8 cellular contexts compared by ENCODE assay signal in genomic region chr16:19884021-19884485, GRCh38. TPM values are rescaled to one million over a fixed set of nuclear protein-coding genes. Genes with fewer than 3 reads are reported as not detected.
DNase-seq lines count a peak whose midpoint lies in the region; ATAC-seq lines count a peak whose summit lies in the region.

No MANE protein-coding gene starts in this region.

- H3K36me3 ChIP-seq in mesenchymal stem cell (ENCODE audit: control insufficient read depth in 1 of 2, insufficient read depth in 2 of 2, low read depth in 1 of 2, low read length in 2 of 2): no peaks in the 10 kb centered on the region
- no peaks in the 10 kb centered on the region for H3K36me3 ChIP-seq in urinary bladder (ENCODE audit: insufficient read depth)

- H3K18ac ChIP-seq in mesenchymal stem cell (ENCODE audit: low read depth in 1 of 2, low read length in 2 of 2): peak overlapping the region in 1 of 2 experiments; percentile 68

- peak overlapping the region; percentile 95 for H3K27ac ChIP-seq in caudate nucleus (ENCODE audit: low read depth, low read length)
- no peak overlapping the region for H3K27ac ChIP-seq in mesenchymal stem cell (ENCODE audit: low read length, poor library complexity, severe bottlenecking)
- no peak overlapping the region for H3K27ac ChIP-seq in urinary bladder (ENCODE audit: low read depth)

- no peak overlapping the region for H2BK5ac ChIP-seq in mesenchymal stem cell (ENCODE audit: low read depth, low read length, poor library complexity, severe bottlenecking)

- H3K79me1 ChIP-seq in mesenchymal stem cell (replicated peaks; ENCODE audit: low read length, poor library complexity, severe bottlenecking): peaks cover 10% of the 10 kb centered on the region

- H3K4ac ChIP-seq in mesenchymal stem cell (ENCODE audit: low read depth in 1 of 2, low read length in 2 of 2): peak overlapping the region in 1 of 2 experiments; percentile 19

- no peak overlapping the region for H3K23ac ChIP-seq in mesenchymal stem cell (ENCODE audit: low read length in 2 of 2)

- peak overlapping the region; percentile 20 for H2AFZ ChIP-seq in mesenchymal stem cell (ENCODE audit: low read depth, low read length)

- under 1% methylated on average over 21 of the region's 23 CpGs for WGBS in mesenchymal stem cell
- WGBS in urinary bladder: 2% methylated on average over 23 of the region's 23 CpGs

- H2BK12ac ChIP-seq in mesenchymal stem cell (ENCODE audit: low read length in 2 of 2): no peak overlapping the region

- H4K8ac ChIP-seq in mesenchymal stem cell (ENCODE audit: low read length): no peak overlapping the region

- peak overlapping the region; percentile 76 for H3K9ac ChIP-seq in mesenchymal stem cell (ENCODE audit: low read length)

- H3K14ac ChIP-seq in mesenchymal stem cell (ENCODE audit: low read length in 2 of 2): peak overlapping the region in 1 of 2 experiments; percentile 6

- H3K9me3 ChIP-seq in mesenchymal stem cell (ENCODE audit: control insufficient read depth, low read length): no peaks in the 10 kb centered on the region

- H2BK120ac ChIP-seq in mesenchymal stem cell (ENCODE audit: low read depth, low read length): peak overlapping the region; percentile 43

- H3K27me3 ChIP-seq in mesenchymal stem cell (ENCODE audit: control insufficient read depth in 1 of 2, insufficient read depth in 1 of 2, low read length in 2 of 2): peaks cover 0 to 10% of the 10 kb centered on the region in 2 experiments

- DNase-seq in stimulated activated CD4-positive, alpha-beta T cell treated with anti-CD3 and anti-CD28 coated beads, Interleukin-4, amount 100 ng/mL, for 1 hour: peak; percentile 5
- DNase-seq in stimulated activated CD4-positive, alpha-beta T cell treated with anti-CD3 and anti-CD28 coated beads, Interleukin-1b, Interleukin-23, amount 100 ng/mL, for 48 hours: no peak
- DNase-seq in caudate nucleus (lab: John Stamatoyannopoulos, UW) (peak in 9 of 61 donors; percentile 33 to 65 (median 49)), mesenchymal stem cell (peak; percentile 20), GM03348 (ENCODE audit: low spot score) (no peak)

- no peak overlapping the region for H4K91ac ChIP-seq in mesenchymal stem cell (ENCODE audit: low read length)

- peak overlapping the region; percentile 75 to 79 for H3K4me3 ChIP-seq in mesenchymal stem cell (ENCODE audit: insufficient read depth in 1 of 2, low read depth in 1 of 2, low read length in 2 of 2)
- H3K4me3 ChIP-seq in urinary bladder (ENCODE audit: low read depth, low read length): peak overlapping the region; percentile 71

- ATAC-seq in HG03469 (IDR thresholded peaks at IDR 0.05; ENCODE audit: unreplicated experiment) (no peak), GM18861 (IDR thresholded peaks at IDR 0.05; ENCODE audit: unreplicated experiment) (no peak)

- H3K4me2 ChIP-seq in mesenchymal stem cell (ENCODE audit: low read length, poor library complexity, severe bottlenecking): peak overlapping the region; percentile 97

- H3K4me1 ChIP-seq in mesenchymal stem cell (ENCODE audit: control insufficient read depth, insufficient read depth, low read depth, low read length) (peaks cover 22% of the 10 kb centered on the region), urinary bladder (ENCODE audit: insufficient read depth) (no peaks in the 10 kb centered on the region)

- H2BK15ac ChIP-seq in mesenchymal stem cell (ENCODE audit: low read depth, poor library complexity, severe bottlenecking): no peak overlapping the region

- no peak overlapping the region for H2AK5ac ChIP-seq in mesenchymal stem cell (ENCODE audit: low read length, severe bottlenecking)

RNA-seq across cellular contexts. Expression of gene GPRC5B, which starts 0.6 kb away (rescaled TPM):
- polyA plus RNA-seq in mesenchymal stem cell (2013, experiment 1 of 2): 47.0 TPM
- polyA plus RNA-seq in mesenchymal stem cell (2013, experiment 2 of 2): 51.7 TPM
- 14.5 TPM for total RNA-seq in urinary bladder
- polyA plus RNA-seq in urinary bladder: 29.6 TPM

Comparison
In these comparisons a context has a peak if more than half of its experiments do, and no peak if none do; other contexts are left out.
1. DNase-seq: peak in stimulated activated CD4-positive, alpha-beta T cell treated with anti-CD3 and anti-CD28 coated beads, Interleukin-4, amount 100 ng/mL, for 1 hour (single experiment) and mesenchymal stem cell (single experiment); none in stimulated activated CD4-positive, alpha-beta T cell treated with anti-CD3 and anti-CD28 coated beads, Interleukin-1b, Interleukin-23, amount 100 ng/mL, for 48 hours (single experiment) and GM03348 (single experiment).